Comparison of ENCODE assay signal across 8 cellular contexts in the genomic region with DNA sequence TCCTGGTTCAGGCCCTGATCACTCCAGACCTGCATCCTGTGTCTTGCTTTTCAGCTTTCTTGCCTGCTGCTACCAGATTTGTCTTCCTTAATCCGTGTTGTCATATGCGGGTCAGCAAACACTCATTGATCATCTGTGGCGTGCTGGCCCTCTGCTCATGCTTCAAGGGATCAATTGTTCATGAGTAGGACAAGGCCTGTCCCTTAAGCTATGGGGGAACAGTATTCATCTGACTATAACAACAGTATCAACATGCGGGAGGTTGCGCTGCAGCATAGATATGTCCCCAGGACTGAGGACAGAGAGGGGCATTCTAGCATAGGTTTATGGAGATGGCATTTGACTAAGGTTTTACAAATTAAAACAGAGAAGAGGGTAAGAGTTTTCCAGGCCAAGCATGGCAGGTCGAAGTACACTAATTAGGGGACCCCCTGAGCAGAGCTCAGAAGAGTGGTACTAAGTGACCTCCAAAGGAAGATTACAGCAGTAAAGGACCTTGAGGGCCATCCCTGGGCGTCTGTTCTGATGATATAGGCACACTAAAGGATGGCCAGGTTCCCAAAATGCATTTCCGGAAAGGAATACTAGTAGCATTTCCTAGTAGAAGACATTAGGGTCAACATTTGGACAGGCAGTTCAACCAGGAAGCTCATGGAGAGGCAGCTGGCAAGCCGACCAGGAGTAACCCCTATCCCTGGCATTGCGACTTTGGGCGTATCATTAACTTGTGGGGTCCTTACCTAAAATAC. TPM values are rescaled to one million over a fixed set of nuclear protein-coding genes. Genes with fewer than 3 reads are reported as not detected.
DNase-seq lines count a peak whose midpoint lies in the region; ATAC-seq, FAIRE-seq and TF ChIP-seq lines count a peak whose summit lies in the region.

No MANE protein-coding gene starts in this region.

- CTCF ChIA-PET in K562 (lab: Yijun Ruan, JAX; ENCODE audit: low intra/inter-chr PET ratio) = no interaction called here

- TSS peak; percentile 92 for BruUV-seq in K562 (replicated peaks; lab: Mats Ljungman, UMichigan)

- TF ChIP-seq EP300 in K562 (IDR thresholded peaks at IDR 0.05; ENCODE audit: low read length) = no peak

- peak overlapping the region; percentile 67 to 92 for H3K9ac ChIP-seq in K562 (ENCODE audit: insufficient read depth in 1 of 2, low read depth in 2 of 2, low read length in 2 of 2)

- intact Hi-C loops in K562 (cut with micrococcal nuclease) = no loop called here

- H4K20me1 ChIP-seq in K562 (replicated peaks; ENCODE audit: control insufficient read depth, insufficient read depth, low read length) = no peaks in the 10 kb centered on the region

- peaks cover 20% of the 10 kb centered on the region for H3K79me2 ChIP-seq in ACC112 (ENCODE audit: control insufficient read depth, insufficient read depth, low read length, unreplicated experiment)
- peaks cover 49% of the 10 kb centered on the region for H3K79me2 ChIP-seq in K562 (ENCODE audit: control insufficient read depth, insufficient read depth, low read length)

- no peak; a peak in 1 of 4 replicates for TF ChIP-seq RAD21 in K562 (CRISPR knock-in tag; conservative IDR thresholded peaks at IDR 0.05 in 1 of 2, IDR thresholded peaks at IDR 0.05 in 1 of 2)

- no peaks in the 10 kb centered on the region for H3K9me3 Mint-ChIP-seq in mesothelial cell of epicardium

- no peak for DNase-seq in H7
- no peak for DNase-seq in K562 (ENCODE audit: extremely low read depth in 1 of 4, low spot score in 3 of 4)
- no peak for DNase-seq in mesothelial cell of epicardium (ENCODE audit: low spot score in 2 of 2, unreplicated experiment in 2 of 2)
- DNase-seq in NCI-H187 treated with DMSO at 0.1 percent for 48 hours (lab: John Stamatoyannopoulos, UW) = no peak
- no peak for DNase-seq in iPS-NIHi11 (ENCODE audit: low spot score)

- H3K4me1 ChIP-seq in ACC112 (ENCODE audit: control insufficient read depth, insufficient read depth, low read length, unreplicated experiment) (peaks cover 19% of the 10 kb centered on the region), K562 (replicated peaks in 1 of 2; ENCODE audit: control insufficient read depth in 2 of 2, insufficient read depth in 2 of 2, low read length in 2 of 2) (peaks cover 40 to 43% of the 10 kb centered on the region in 2 experiments)

- peak overlapping the region; percentile 79 for H3K27ac Mint-ChIP-seq in mesothelial cell of epicardium

- H3K36me3 Mint-ChIP-seq in mesothelial cell of epicardium = no peaks in the 10 kb centered on the region

- no peaks in the 10 kb centered on the region for H3K9me1 ChIP-seq in K562 (ENCODE audit: control insufficient read depth, insufficient read depth, low read length)

- H3K9me3 ChIP-seq in K562 (replicated peaks; ENCODE audit: control insufficient read depth, insufficient read depth, low read depth, low read length) = no peaks in the 10 kb centered on the region

- no peak for FAIRE-seq in K562 (lab: Jason Lieb, UNC)

- H2AFZ ChIP-seq in ACC112 (ENCODE audit: low read length, unreplicated experiment) = peak overlapping the region; percentile 74
- peak overlapping the region; percentile 80 for H2AFZ ChIP-seq in K562 (ENCODE audit: low read depth, low read length)

- H3K27ac ChIP-seq in ACC112 (ENCODE audit: low read depth, low read length) = peak overlapping the region; percentile 17; the same call in 1 of the 2 replicates
- peak overlapping the region; percentile 92 for H3K27ac ChIP-seq in K562 (ENCODE audit: extremely low read depth, low read depth, low read length)

- no peak for TF ChIP-seq POLR2A in K562 (conservative IDR thresholded peaks at IDR 0.05)

- H3K4me2 ChIP-seq in K562 (ENCODE audit: insufficient read depth, low read length) = peak overlapping the region; percentile 99

- H3K27me3 ChIP-seq in ACC112 (ENCODE audit: insufficient read depth, low read length) = no peaks in the 10 kb centered on the region
- peaks cover 2% of the 10 kb centered on the region; the same call in 1 of the 2 replicates for H3K27me3 ChIP-seq in H7 (ENCODE audit: control insufficient read depth, insufficient read depth, low read length)
- no peaks in the 10 kb centered on the region for H3K27me3 ChIP-seq in K562 (ENCODE audit: control insufficient read depth in 2 of 2, insufficient read depth in 2 of 2, low read length in 2 of 2)

- H3K36me3 ChIP-seq in ACC112 (ENCODE audit: insufficient read depth, low read length) = no peaks in the 10 kb centered on the region
- H3K36me3 ChIP-seq in H7 (replicated peaks; ENCODE audit: control insufficient read depth, insufficient read depth, low read length) = no peaks in the 10 kb centered on the region
- H3K36me3 ChIP-seq in K562 (ENCODE audit: control insufficient read depth, insufficient read depth, low read length) = peaks cover 9% of the 10 kb centered on the region; the same call in 2 of the 3 replicates

- 24% methylated on average over 11 of the region's 11 CpGs for WGBS in K562 (ENCODE audit: insufficient coverage, low coverage, missing lambda C conversion rate)

- H3K4me3 ChIP-seq in ACC112 (ENCODE audit: low read depth, low read length) (peak overlapping the region; percentile 90), H7 (ENCODE audit: insufficient read depth, low read depth, low read length) (peak overlapping the region; percentile 56), K562 (peak overlapping the region; percentile 81)

- H3K4me3 Mint-ChIP-seq in mesothelial cell of epicardium = no peak overlapping the region

- H3K4me1 Mint-ChIP-seq in mesothelial cell of epicardium = peaks cover 14% of the 10 kb centered on the region

- H3K27me3 Mint-ChIP-seq in mesothelial cell of epicardium (ENCODE audit: low read depth) = peaks cover 7% of the 10 kb centered on the region

- in situ Hi-C loops in K562 (cut with MboI) = no loop called here

- TF ChIP-seq CTCF in K562 (IDR thresholded peaks at IDR 0.05 in 2 of 3, conservative IDR thresholded peaks at IDR 0.05 in 1 of 3; ENCODE audit: insufficient read depth in 2 of 3, low read depth in 1 of 3, low read length in 3 of 3) = no peak
- TF ChIP-seq CTCF in mesothelial cell of epicardium (IDR thresholded peaks at IDR 0.05; ENCODE audit: unreplicated experiment) = no peak

- ATAC-seq in K562 = no peak
- ATAC-seq in HG02623 (IDR thresholded peaks at IDR 0.05; ENCODE audit: unreplicated experiment) = no peak
- ATAC-seq in GM18858 (IDR thresholded peaks at IDR 0.05; ENCODE audit: unreplicated experiment) = no peak

- POLR2A ChIA-PET in K562 (lab: Yijun Ruan, JAX) = interaction anchor here (0.8 to 6.1 kb wide), 15 partner anchors 9 to 89 kb away, joined by 3 to 78 read pairs (median 7); a partner anchor contains a TSS

RNA-seq across cellular contexts. Expression of a gene that starts 0.8 kb away (rescaled TPM):
- 56.0 and 59.5 TPM in 2 replicates for total RNA-seq in H7 (2014; rRNA removed; shearing (Covaris generic))
- total RNA-seq in K562 (2011; cell fraction: chromatin; rRNA removed; ENCODE audit: low replicate concordance) = 34.4 and 79.5 TPM in 2 replicates
- 65.9 and 72.4 TPM in 2 replicates for total RNA-seq in K562 (2011; cell fraction: nucleolus; rRNA removed)
- total RNA-seq in K562 (2011; cell fraction: nucleoplasm; rRNA removed) = 48.4 and 53.1 TPM in 2 replicates
- total RNA-seq in K562 (2014; rRNA removed) (40.0 and 54.3 TPM in 2 replicates), K562 (2014; rRNA removed; fragmentation: Illumina TruSeq; extraction: Trizol) (11.9 and 12.3 TPM in 2 replicates), K562 (2015; rRNA removed; fragmentation: Illumina TruSeq; extraction: Trizol) (18.7 and 18.9 TPM in 2 replicates), K562 (2021) (57.9 and 61.2 TPM in 2 replicates), mesothelial cell of epicardium (36.1 to 40.9 TPM (median 38.2 TPM) in 3 replicates)
- polyA plus RNA-seq in K562 (2011; rRNA removed) (50.6 and 51.5 TPM in 2 replicates), K562 (2014; fragmentation: Illumina TruSeq; extraction: Trizol) (20.3 and 24.1 TPM in 2 replicates), K562 (2014; fragmentation: Nextera tagmentation; extraction: Ambion mirVana) (1 to 10 TPM; 1.9 to 3.1 TPM), K562 (2014; rRNA removed) (39.9 and 40.8 TPM in 2 replicates)
- polyA plus RNA-seq in K562 (2011; cell fraction: cytosol; rRNA removed) = 71.7 and 126 TPM in 2 replicates
- polyA plus RNA-seq in K562 (2011; cell fraction: nucleus; rRNA removed) = 54.1 and 88.1 TPM in 2 replicates
- 32.4 and 38.9 TPM in 2 replicates for polyA plus RNA-seq in K562 (2012)
- polyA minus RNA-seq in K562 (2011; rRNA and poly(A)+ RNA removed) = 34.0 and 51.2 TPM in 2 replicates
- 40.2 and 43.1 TPM in 2 replicates for polyA minus RNA-seq in K562 (2011; cell fraction: cytosol; rRNA and poly(A)+ RNA removed)
- 39.4 and 43.4 TPM in 2 replicates for polyA minus RNA-seq in K562 (2011; cell fraction: nucleus; rRNA and poly(A)+ RNA removed)

RNA-seq across cellular contexts. Expression of a gene that starts 11.5 kb away (rescaled TPM):
- total RNA-seq in H7 (2014; rRNA removed; shearing (Covaris generic)) = 38.2 and 40.5 TPM in 2 replicates
- total RNA-seq in K562 (2011; cell fraction: chromatin; rRNA removed; ENCODE audit: low replicate concordance) = 51.2 and 69.6 TPM in 2 replicates
- 41.5 and 45.0 TPM in 2 replicates for total RNA-seq in K562 (2011; cell fraction: nucleolus; rRNA removed)
- total RNA-seq in K562 (2011; cell fraction: nucleoplasm; rRNA removed) = 64.2 and 69.8 TPM in 2 replicates
- 22.0 and 22.5 TPM in 2 replicates for total RNA-seq in K562 (2014; rRNA removed)
- 9.3 and 10.3 TPM in 2 replicates for total RNA-seq in K562 (2014; rRNA removed; fragmentation: Illumina TruSeq; extraction: Trizol)
- total RNA-seq in K562 (2015; rRNA removed; fragmentation: Illumina TruSeq; extraction: Trizol) = 15.4 and 15.8 TPM in 2 replicates
- 21.2 and 26.5 TPM in 2 replicates for total RNA-seq in K562 (2021)
- 16.1 and 20.2 TPM in 2 replicates for polyA plus RNA-seq in K562 (2011; rRNA removed)
- polyA plus RNA-seq in K562 (2011; cell fraction: cytosol; rRNA removed) = 23.0 and 29.3 TPM in 2 replicates
- polyA plus RNA-seq in K562 (2011; cell fraction: nucleus; rRNA removed) = 59.0 and 59.2 TPM in 2 replicates
- polyA plus RNA-seq in K562 (2012) = 15.5 and 18.3 TPM in 2 replicates
- polyA plus RNA-seq in K562 (2014; fragmentation: Illumina TruSeq; extraction: Trizol) = 15.7 and 20.2 TPM in 2 replicates
- 1 to 10 TPM; 1.9 to 2.7 TPM for polyA plus RNA-seq in K562 (2014; fragmentation: Nextera tagmentation; extraction: Ambion mirVana)
- polyA plus RNA-seq in K562 (2014; rRNA removed) = 18.8 and 20.7 TPM in 2 replicates
- 17.2 and 18.0 TPM in 2 replicates for polyA minus RNA-seq in K562 (2011; rRNA and poly(A)+ RNA removed)
- polyA minus RNA-seq in K562 (2011; cell fraction: cytosol; rRNA and poly(A)+ RNA removed) = 9.8 and 10.9 TPM in 2 replicates
- polyA minus RNA-seq in K562 (2011; cell fraction: nucleus; rRNA and poly(A)+ RNA removed) = 22.5 and 28.8 TPM in 2 replicates
- total RNA-seq in mesothelial cell of epicardium = 24.9 to 26.9 TPM (median 26.2 TPM) in 3 replicates

RNA-seq across cellular contexts. Expression of a gene that starts 21.7 kb away (rescaled TPM):
- 64.2 and 91.9 TPM in 2 replicates for total RNA-seq in H7 (2014; rRNA removed; shearing (Covaris generic))
- 236 and 421 TPM in 2 replicates for total RNA-seq in K562 (2011; cell fraction: chromatin; rRNA removed; ENCODE audit: low replicate concordance)
- 304 and 320 TPM in 2 replicates for total RNA-seq in K562 (2011; cell fraction: nucleolus; rRNA removed)
- 263 and 277 TPM in 2 replicates for total RNA-seq in K562 (2011; cell fraction: nucleoplasm; rRNA removed)
- total RNA-seq in K562 (2014; rRNA removed) (55.9 and 63.3 TPM in 2 replicates), K562 (2014; rRNA removed; fragmentation: Illumina TruSeq; extraction: Trizol) (20.5 and 27.3 TPM in 2 replicates), K562 (2015; rRNA removed; fragmentation: Illumina TruSeq; extraction: Trizol) (40.1 and 43.3 TPM in 2 replicates), K562 (2021) (62.9 and 73.7 TPM in 2 replicates), mesothelial cell of epicardium (78.9 to 84.2 TPM (median 80.1 TPM) in 3 replicates)
- polyA plus RNA-seq in K562 (2011; rRNA removed) (84.9 and 129 TPM in 2 replicates), K562 (2014; fragmentation: Illumina TruSeq; extraction: Trizol) (59.9 and 69.6 TPM in 2 replicates), K562 (2014; fragmentation: Nextera tagmentation; extraction: Ambion mirVana) (10 to 100 TPM in 1 of 2 experiments, 1 to 10 TPM in 1; 8.4 to 10.5 TPM), K562 (2014; rRNA removed) (141 and 143 TPM in 2 replicates)
- polyA plus RNA-seq in K562 (2011; cell fraction: cytosol; rRNA removed) = 100 and 109 TPM in 2 replicates
- polyA plus RNA-seq in K562 (2011; cell fraction: nucleus; rRNA removed) = 1,169 and 1,324 TPM in 2 replicates
- 58.7 and 101 TPM in 2 replicates for polyA plus RNA-seq in K562 (2012)
- 26.6 and 29.0 TPM in 2 replicates for polyA minus RNA-seq in K562 (2011; rRNA and poly(A)+ RNA removed)
- 9.8 and 20.9 TPM in 2 replicates for polyA minus RNA-seq in K562 (2011; cell fraction: cytosol; rRNA and poly(A)+ RNA removed)
- 114 and 127 TPM in 2 replicates for polyA minus RNA-seq in K562 (2011; cell fraction: nucleus; rRNA and poly(A)+ RNA removed)
